Comparison of ENCODE assay signal across 11 cellular contexts in the genomic region with DNA sequence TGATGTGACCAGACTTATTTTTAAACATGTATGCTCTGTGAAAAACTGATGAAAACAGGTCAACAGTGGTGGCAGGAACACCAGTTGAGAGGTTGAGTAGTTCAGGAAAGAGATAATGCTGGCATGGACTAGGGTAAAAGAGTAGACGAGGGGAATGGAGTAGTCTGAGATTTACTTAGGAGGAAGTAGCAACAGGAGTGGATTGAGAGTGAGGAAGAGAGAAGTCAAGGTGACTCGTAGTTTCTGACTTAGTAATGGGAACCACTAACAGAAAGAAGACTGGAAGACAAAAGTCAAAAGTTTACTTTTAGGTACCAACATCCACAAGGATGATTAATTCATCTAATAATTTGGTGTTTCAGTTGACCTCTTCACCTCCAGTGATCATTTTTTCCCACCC. TPM values are rescaled to one million over a fixed set of nuclear protein-coding genes. Genes with fewer than 3 reads are reported as not detected.
DNase-seq lines count a peak whose midpoint lies in the region; ATAC-seq and TF ChIP-seq lines count a peak whose summit lies in the region.
"Had no signal": no experiment of that assay in that cellular context is flagged by ENCODE, and none has a peak within 500 bp of the region (broad histone marks: within the 10 kb centered on the region; RNA-seq: fewer than 3 reads in every experiment).

No MANE protein-coding gene starts in this region.

- no peak overlapping the region for H3K27ac ChIP-seq in CD4-positive, alpha-beta T cell (ENCODE audit: low read depth, low read length)
- H3K27ac ChIP-seq in HEK293 (ENCODE audit: extremely low read depth, low read depth, low read length) (no peak overlapping the region), Peyer's patch (peak overlapping the region in 1 of 4 donors; percentile 11)

- peaks cover 63% of the 10 kb centered on the region for H3K36me3 Mint-ChIP-seq in CD4-positive, alpha-beta T cell (ENCODE audit: low read depth)
- H3K36me3 Mint-ChIP-seq in activated CD8-positive, alpha-beta T cell treated with anti-CD3 and anti-CD28 coated beads, Interleukin-2, amount 10 ng/mL, durations not matched to agents 7 days and 5 days (ENCODE audit: low read depth), result peaks cover 60% of the 10 kb centered on the region
- peaks cover 11% of the 10 kb centered on the region for H3K36me3 Mint-ChIP-seq in mesothelial cell of epicardium

- peak overlapping the region; percentile 51 for H3K4me3 Mint-ChIP-seq in CD4-positive, alpha-beta T cell
- H3K4me3 Mint-ChIP-seq in activated CD8-positive, alpha-beta T cell treated with anti-CD3 and anti-CD28 coated beads, Interleukin-2, amount 10 ng/mL, durations not matched to agents 7 days and 5 days, result no peak overlapping the region
- no peak overlapping the region for H3K4me3 Mint-ChIP-seq in mesothelial cell of epicardium

- no peaks in the 10 kb centered on the region for H3K27me3 Mint-ChIP-seq in CD4-positive, alpha-beta T cell
- no peaks in the 10 kb centered on the region for H3K27me3 Mint-ChIP-seq in activated CD8-positive, alpha-beta T cell treated with anti-CD3 and anti-CD28 coated beads, Interleukin-2, amount 10 ng/mL, durations not matched to agents 7 days and 5 days (ENCODE audit: low read depth)
- no peaks in the 10 kb centered on the region for H3K27me3 Mint-ChIP-seq in mesothelial cell of epicardium (ENCODE audit: low read depth)

- H3K9me3 Mint-ChIP-seq in CD4-positive, alpha-beta T cell, result no peaks in the 10 kb centered on the region
- no peaks in the 10 kb centered on the region for H3K9me3 Mint-ChIP-seq in activated CD8-positive, alpha-beta T cell treated with anti-CD3 and anti-CD28 coated beads, Interleukin-2, amount 10 ng/mL, durations not matched to agents 7 days and 5 days (ENCODE audit: insufficient read depth)
- no peaks in the 10 kb centered on the region for H3K9me3 Mint-ChIP-seq in mesothelial cell of epicardium

- peaks cover 0 to 64% of the 10 kb centered on the region in 2 experiments for H3K36me3 ChIP-seq in HEK293 (ENCODE audit: control insufficient read depth in 2 of 2, insufficient read depth in 1 of 2, low read length in 2 of 2)
- H3K36me3 ChIP-seq in Peyer's patch, result peaks cover 0 to 36% (median 0%) of the 10 kb centered on the region in 3 donors

- POLR2A ChIA-PET in CD4-positive, alpha-beta T cell (lab: Charles Lee), result no interaction called here
- POLR2A ChIA-PET in HEK293 (lab: Yijun Ruan, JAX), result interaction anchor here (0.7 to 1.6 kb wide), 4 partner anchors 94 to 364 kb away, joined by 3 to 9 read pairs (median 5); a partner anchor contains a TSS
- POLR2A ChIA-PET in activated CD8-positive, alpha-beta T cell treated with anti-CD3 and anti-CD28 coated beads, Interleukin-2, amount 10 ng/mL, durations not matched to agents 7 days and 5 days (lab: Charles Lee), result interaction anchor here (1.2 kb wide), 1 partner anchor 94 kb away, joined by 4 read pairs; a partner anchor contains a TSS

- TF ChIP-seq POLR2A in Peyer's patch (IDR thresholded peaks at IDR 0.05), result no peak

- intact Hi-C loops in CD4-positive, alpha-beta T cell (cut with DNase I, micrococcal nuclease), result loop anchor here in 1 of 2 experiments (5.0 kb wide), 1 partner anchor 159 kb away; no protein-coding TSS in a partner anchor

- H3K4me1 ChIP-seq in HEK293 (ENCODE audit: control insufficient read depth, insufficient read depth, low read length) (0 out of 2 replicates have a peak, but pooled peaks cover 4% of the 10 kb centered on the region), Peyer's patch (peaks cover 0 to 32% (median 11%) of the 10 kb centered on the region in 4 donors)

- H3K27me3 ChIP-seq in CD4-positive, alpha-beta T cell (ENCODE audit: control insufficient read depth, insufficient read depth, low read length), result no peaks in the 10 kb centered on the region
- no peaks in the 10 kb centered on the region for H3K27me3 ChIP-seq in Peyer's patch

- H3K4me1 Mint-ChIP-seq in CD4-positive, alpha-beta T cell (ENCODE audit: low read depth), result peaks cover 73% of the 10 kb centered on the region
- peaks cover 72% of the 10 kb centered on the region for H3K4me1 Mint-ChIP-seq in activated CD8-positive, alpha-beta T cell treated with anti-CD3 and anti-CD28 coated beads, Interleukin-2, amount 10 ng/mL, durations not matched to agents 7 days and 5 days (ENCODE audit: low read depth)
- H3K4me1 Mint-ChIP-seq in mesothelial cell of epicardium, result peaks cover 32% of the 10 kb centered on the region

- no peak for DNase-seq in CD4-positive, alpha-beta T cell
- DNase-seq in activated CD8-positive, alpha-beta T cell treated with anti-CD3 and anti-CD28 coated beads, Interleukin-2, amount 10 ng/mL, durations not matched to agents 7 days and 5 days, result no peak
- DNase-seq in mesothelial cell of epicardium (ENCODE audit: low spot score in 2 of 2, unreplicated experiment in 2 of 2), result no peak
- DNase-seq in NCI-H1930 (lab: John Stamatoyannopoulos, UW), result no peak
- DNase-seq in NCI-H1092 (lab: John Stamatoyannopoulos, UW), result no peak
- no peak for DNase-seq in Peyer's patch
- DNase-seq: islet precursor cell, NCI-H345 had no signal

- ATAC-seq in CD4-positive, alpha-beta T cell (ENCODE audit: poor library complexity), result no peak
- ATAC-seq in activated CD8-positive, alpha-beta T cell treated with anti-CD3 and anti-CD28 coated beads, Interleukin-2, amount 10 ng/mL, durations not matched to agents 7 days and 5 days, result no peak
- ATAC-seq in GM21529 (IDR thresholded peaks at IDR 0.05; ENCODE audit: unreplicated experiment), result no peak
- ATAC-seq: SK-N-SH treated with all-trans-retinoic acid at 6 μM for 48 hours had no signal

- H3K4me3 ChIP-seq in HEK293 (ENCODE audit: low read depth, low read length) (no peak overlapping the region), Peyer's patch (no peak overlapping the region)

- peak overlapping the region; percentile 81 for H3K27ac Mint-ChIP-seq in CD4-positive, alpha-beta T cell
- H3K27ac Mint-ChIP-seq in activated CD8-positive, alpha-beta T cell treated with anti-CD3 and anti-CD28 coated beads, Interleukin-2, amount 10 ng/mL, durations not matched to agents 7 days and 5 days, result peak overlapping the region; percentile 68
- peak overlapping the region; percentile 13 for H3K27ac Mint-ChIP-seq in mesothelial cell of epicardium

- CTCF ChIA-PET in CD4-positive, alpha-beta T cell (lab: Charles Lee), result interaction anchor here (0.6 to 1.4 kb wide), 3 partner anchors 8 to 81 kb away, joined by 3 read pairs; a partner anchor contains a TSS
- CTCF ChIA-PET in HEK293 (lab: Yijun Ruan, JAX), result interaction anchor here (0.6 kb wide), 1 partner anchor 139 kb away, joined by 4 read pairs; no protein-coding TSS in a partner anchor
- CTCF ChIA-PET in activated CD8-positive, alpha-beta T cell treated with anti-CD3 and anti-CD28 coated beads, Interleukin-2, amount 10 ng/mL, durations not matched to agents 7 days and 5 days (lab: Charles Lee), result interaction anchor here (1.1 to 1.8 kb wide), 2 partner anchors 85 to 152 kb away, joined by 4 to 5 read pairs; a partner anchor contains a TSS

- H3K9me3 ChIP-seq in CD4-positive, alpha-beta T cell (ENCODE audit: control insufficient read depth, low read length), result no peaks in the 10 kb centered on the region
- no peaks in the 10 kb centered on the region for H3K9me3 ChIP-seq in HEK293 (ENCODE audit: control insufficient read depth, insufficient read depth, low read depth, low read length)
- H3K9me3 ChIP-seq in Peyer's patch, result no peaks in the 10 kb centered on the region

- no peak for TF ChIP-seq CTCF in CD4-positive, alpha-beta T cell (IDR thresholded peaks at IDR 0.05)
- TF ChIP-seq CTCF in HEK293 (tag by site-specific recombination; IDR thresholded peaks at IDR 0.05) (no peak), mesothelial cell of epicardium (IDR thresholded peaks at IDR 0.05; ENCODE audit: unreplicated experiment) (no peak), Peyer's patch (IDR thresholded peaks at IDR 0.05) (no peak)

TF ChIP-seq in HEK293, 187 proteins besides CTCF, POLR2A, EP300 and RAD21 (continues in another document):
- TF ChIP-seq, protein P1, sequence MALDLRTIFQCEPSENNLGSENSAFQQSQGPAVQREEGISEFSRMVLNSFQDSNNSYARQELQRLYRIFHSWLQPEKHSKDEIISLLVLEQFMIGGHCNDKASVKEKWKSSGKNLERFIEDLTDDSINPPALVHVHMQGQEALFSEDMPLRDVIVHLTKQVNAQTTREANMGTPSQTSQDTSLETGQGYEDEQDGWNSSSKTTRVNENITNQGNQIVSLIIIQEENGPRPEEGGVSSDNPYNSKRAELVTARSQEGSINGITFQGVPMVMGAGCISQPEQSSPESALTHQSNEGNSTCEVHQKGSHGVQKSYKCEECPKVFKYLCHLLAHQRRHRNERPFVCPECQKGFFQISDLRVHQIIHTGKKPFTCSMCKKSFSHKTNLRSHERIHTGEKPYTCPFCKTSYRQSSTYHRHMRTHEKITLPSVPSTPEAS (tag by site-specific recombination; IDR thresholded peaks at IDR 0.05), result no peak
- 0 out of 2 replicates have a peak, but pooled peaks have one; percentile 52 for TF ChIP-seq SCRT2 (tag by site-specific recombination; IDR thresholded peaks at IDR 0.05)
- no peak for TF ChIP-seq ZNF274 (IDR thresholded peaks at IDR 0.05; ENCODE audit: low read length)
- no peak for TF ChIP-seq ZNF274 (tag by site-specific recombination; IDR thresholded peaks at IDR 0.05; ENCODE audit: borderline replicate concordance)

RNA-seq across cellular contexts. Expression of a gene that starts 3.6 kb away (rescaled TPM):
- total RNA-seq in CD4-positive, alpha-beta T cell, result 10 to 100 TPM; 30.9 to 31.6 TPM
- 10 to 100 TPM; 42.7 to 43.4 TPM for total RNA-seq in activated CD8-positive, alpha-beta T cell treated with anti-CD3 and anti-CD28 coated beads, Interleukin-2, amount 10 ng/mL, durations not matched to agents 7 days and 5 days
- total RNA-seq in mesothelial cell of epicardium (34.9 to 37.5 TPM (median 37.0 TPM) in 3 replicates), Peyer's patch (10 to 100 TPM; 19.8 to 38.6 (median 27.5) TPM)

RNA-seq across cellular contexts. Expression of a gene that starts 6.2 kb away (rescaled TPM):
- 10 to 100 TPM; 12.7 to 15.1 TPM for total RNA-seq in CD4-positive, alpha-beta T cell
- 1 to 10 TPM; 7.4 to 8.6 TPM for total RNA-seq in activated CD8-positive, alpha-beta T cell treated with anti-CD3 and anti-CD28 coated beads, Interleukin-2, amount 10 ng/mL, durations not matched to agents 7 days and 5 days
- total RNA-seq in mesothelial cell of epicardium (5.2 to 7.6 TPM (median 5.9 TPM) in 3 replicates), Peyer's patch (10 to 100 TPM in 3 of 4 donors, not detected in 1; 32.4 to 46.1 (median 32.9) TPM)

RNA-seq across cellular contexts. Expression of a gene that starts 10.7 kb away (rescaled TPM):
- total RNA-seq in CD4-positive, alpha-beta T cell, result 10 to 100 TPM; 56.6 to 61.5 TPM
- total RNA-seq in activated CD8-positive, alpha-beta T cell treated with anti-CD3 and anti-CD28 coated beads, Interleukin-2, amount 10 ng/mL, durations not matched to agents 7 days and 5 days, result 10 to 100 TPM; 24.1 to 25.0 TPM
- 59.9 to 68.5 TPM (median 63.6 TPM) in 3 replicates for total RNA-seq in mesothelial cell of epicardium
- total RNA-seq in Peyer's patch, result 10 to 100 TPM; 21.7 to 78.5 (median 62.4) TPM

RNA-seq across cellular contexts. Expression of a gene that starts 11.0 kb away (rescaled TPM):
- 10 to 100 TPM; 16.9 to 17.8 TPM for total RNA-seq in CD4-positive, alpha-beta T cell
- 10 to 100 TPM; 88.9 to 98.2 TPM for total RNA-seq in activated CD8-positive, alpha-beta T cell treated with anti-CD3 and anti-CD28 coated beads, Interleukin-2, amount 10 ng/mL, durations not matched to agents 7 days and 5 days
- total RNA-seq in mesothelial cell of epicardium (56.5 to 62.2 TPM (median 61.5 TPM) in 3 replicates), Peyer's patch (10 to 100 TPM; 41.9 to 51.3 (median 49.9) TPM)

Comparison
In these comparisons a context has a peak if more than half of its experiments do, and no peak if none do; other contexts are left out.
1. H3K27ac Mint-ChIP-seq: peak in every context shown above with its lines; median percentile 81 in CD4-positive, alpha-beta T cell; 68 in activated CD8-positive, alpha-beta T cell treated with anti-CD3 and anti-CD28 coated beads, Interleukin-2, amount 10 ng/mL, durations not matched to agents 7 days and 5 days; 13 in mesothelial cell of epicardium.